Comparison of ENCODE assay signal across 11 cellular contexts in the genomic region with DNA sequence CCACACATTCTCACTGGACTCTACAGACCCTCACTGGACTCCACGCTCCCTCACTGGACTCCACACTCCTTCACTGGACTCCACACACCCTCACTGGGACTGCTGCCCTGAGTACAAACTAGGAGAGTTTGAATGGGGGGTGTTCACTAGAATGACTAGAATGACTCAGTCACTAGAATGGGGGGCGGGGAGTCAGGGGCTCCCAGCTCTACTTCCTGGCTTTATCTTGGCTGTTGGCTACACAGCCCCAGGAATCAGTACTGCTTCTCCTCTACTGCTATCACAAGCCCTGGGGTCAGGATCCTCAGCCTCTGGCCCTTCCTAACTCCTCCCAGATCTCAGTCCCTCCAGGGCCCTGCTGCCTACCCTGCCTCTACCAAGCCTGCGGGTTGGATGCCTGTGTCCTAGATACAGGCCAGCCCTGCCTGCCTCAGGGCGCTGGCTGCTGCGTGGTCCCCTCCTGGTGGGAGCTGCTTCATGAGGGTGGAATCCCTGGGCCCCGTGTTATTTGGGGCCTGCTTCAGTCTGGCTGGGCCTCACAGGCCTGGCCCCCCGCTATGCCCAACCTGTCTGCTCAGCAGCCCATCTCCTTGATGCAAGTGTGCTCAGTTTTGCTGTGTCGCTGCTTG. TPM values are rescaled to one million over a fixed set of nuclear protein-coding genes. Genes with fewer than 3 reads are reported as not detected.
DNase-seq lines count a peak whose midpoint lies in the region; ATAC-seq and TF ChIP-seq lines count a peak whose summit lies in the region.
"Had no signal": no experiment of that assay in that cellular context is flagged by ENCODE, and none has a peak within 500 bp of the region (broad histone marks: within the 10 kb centered on the region; RNA-seq: fewer than 3 reads in every experiment).

No MANE protein-coding gene starts in this region.

- H4K20me1 ChIP-seq in SU-DHL-6 (ENCODE audit: low read depth, low read length): peaks cover 12% of the 10 kb centered on the region; the same call in 1 of the 2 replicates

- peaks cover 5 to 60% (median 48%) of the 10 kb centered on the region in 12 donors for H3K4me1 ChIP-seq in heart left ventricle
- H3K4me1 ChIP-seq in tibial artery: peaks cover 0 to 55% (median 36%) of the 10 kb centered on the region in 4 donors

- H3K27me3 ChIP-seq in heart left ventricle (no peaks in the 10 kb centered on the region), SU-DHL-6 (ENCODE audit: low read length) (no peaks in the 10 kb centered on the region), tibial artery (no peaks in the 10 kb centered on the region)
- H3K27me3 ChIP-seq: SJCRH30 had no signal

- H3K9me3 ChIP-seq in heart left ventricle: peaks cover 0 to 5% (median 0%) of the 10 kb centered on the region in 12 donors
- no peaks in the 10 kb centered on the region for H3K9me3 ChIP-seq in SU-DHL-6 (ENCODE audit: insufficient read depth, low read length)
- H3K9me3 ChIP-seq in tibial artery: no peaks in the 10 kb centered on the region
- H3K9me3 ChIP-seq: SJCRH30 had no signal

- H3K36me3 ChIP-seq in heart left ventricle: peaks cover 0 to 29% (median 25%) of the 10 kb centered on the region in 9 donors
- H3K36me3 ChIP-seq in SU-DHL-6 (ENCODE audit: low read length): peaks cover 20% of the 10 kb centered on the region
- peaks cover 16 to 26% (median 17%) of the 10 kb centered on the region in 3 donors for H3K36me3 ChIP-seq in tibial artery

- 86 to 95% (median 87%) methylated on average over 7 to 8 of the region's 8 CpGs for WGBS in heart left ventricle, 4 donors

- no peak for DNase-seq in heart left ventricle
- no peak for DNase-seq in Right ventricle myocardium inferior (ENCODE audit: missing footprints)
- DNase-seq in fibroblast of the aortic adventitia (ENCODE audit: low read depth): peak; percentile 58
- no peak for DNase-seq in tibial artery
- DNase-seq in C1 segment of cervical spinal cord (lab: John Stamatoyannopoulos, UW): no peak
- DNase-seq in NCI-H446 treated with DMSO at 0.1 percent for 48 hours (lab: John Stamatoyannopoulos, UW): no peak
- DNase-seq: activated gamma-delta T cell treated with Interleukin-2 at 50 U/mL for 16 hours, SJCRH30 had no signal

- no peak overlapping the region for H3K9ac ChIP-seq in SU-DHL-6 (ENCODE audit: low read length)
- H3K9ac ChIP-seq: KMS-11 had no signal

- H3K79me2 ChIP-seq in SU-DHL-6 (ENCODE audit: insufficient read depth, low read length): peaks cover 18% of the 10 kb centered on the region

- H3K4me3 ChIP-seq in heart left ventricle (no peak overlapping the region), SU-DHL-6 (ENCODE audit: insufficient read depth, low read length, poor library complexity, severe bottlenecking) (no peak overlapping the region), fibroblast of the aortic adventitia (ENCODE audit: low read depth, low read length) (no peak overlapping the region), tibial artery (no peak overlapping the region)
- H3K4me3 ChIP-seq: SJCRH30 had no signal

- TF ChIP-seq CTCF in heart left ventricle (IDR thresholded peaks at IDR 0.05) (no peak), SU-DHL-6 (IDR thresholded peaks at IDR 0.05; ENCODE audit: insufficient read depth, low read length, poor library complexity, severe bottlenecking) (no peak), fibroblast of the aortic adventitia (IDR thresholded peaks at IDR 0.05; ENCODE audit: insufficient read depth, low read length) (no peak), tibial artery (IDR thresholded peaks at IDR 0.05) (no peak)

- H3K4me2 ChIP-seq in SU-DHL-6 (ENCODE audit: low read depth, low read length, poor library complexity, severe bottlenecking): no peak overlapping the region
- H3K4me2 ChIP-seq: KMS-11 had no signal

- H3K9me2 ChIP-seq in SU-DHL-6 (replicated peaks; ENCODE audit: insufficient read depth, low read length): no peaks in the 10 kb centered on the region

- H3F3A ChIP-seq in SU-DHL-6 (ENCODE audit: insufficient read depth): peaks cover 45% of the 10 kb centered on the region

- TF ChIP-seq POLR2A in heart left ventricle (IDR thresholded peaks at IDR 0.05): no peak

- intact Hi-C loops in heart left ventricle (cut with DNase I) (loop anchor here (1.0 to 5.0 kb wide), 8 partner anchors 35 to 104 kb away; no protein-coding TSS in a partner anchor), Right ventricle myocardium inferior (cut with DNase I) (loop anchor here (1.0 kb wide), 1 partner anchor 39 kb away; no protein-coding TSS in a partner anchor), tibial artery (cut with DNase I; ENCODE audit: low total_unique reads) (loop anchor here (2.0 kb wide), 1 partner anchor 39 kb away; no protein-coding TSS in a partner anchor)

- peak in 1 of 4 donors; percentile 0 for ATAC-seq in heart left ventricle
- no peak for ATAC-seq in Right ventricle myocardium inferior
- no peak for ATAC-seq in GM21367 (IDR thresholded peaks at IDR 0.05; ENCODE audit: unreplicated experiment)

- no peak overlapping the region for H2AFZ ChIP-seq in SU-DHL-6 (ENCODE audit: low read depth, low read length, severe bottlenecking)

- peak overlapping the region in 10 of 12 donors; percentile 1 to 89 (median 55) for H3K27ac ChIP-seq in heart left ventricle
- H3K27ac ChIP-seq in SU-DHL-6 (ENCODE audit: low read depth, low read length): peak overlapping the region; percentile 47
- peak overlapping the region; percentile 61 to 79 for H3K27ac ChIP-seq in tibial artery
- H3K27ac ChIP-seq: KMS-11, SJCRH30 had no signal

RNA-seq across cellular contexts. Expression of a gene that starts 7.8 kb away (rescaled TPM):
- total RNA-seq in heart left ventricle (100 to 1,000 TPM; 143 to 409 (median 200) TPM), Right ventricle myocardium inferior (264 TPM), fibroblast of the aortic adventitia (ENCODE audit: low replicate concordance) (893 and 2,614 TPM in 2 replicates)
- polyA plus RNA-seq in heart left ventricle: 100 to 1,000 TPM; 403 to 707 TPM
